In the genomic region with DNA sequence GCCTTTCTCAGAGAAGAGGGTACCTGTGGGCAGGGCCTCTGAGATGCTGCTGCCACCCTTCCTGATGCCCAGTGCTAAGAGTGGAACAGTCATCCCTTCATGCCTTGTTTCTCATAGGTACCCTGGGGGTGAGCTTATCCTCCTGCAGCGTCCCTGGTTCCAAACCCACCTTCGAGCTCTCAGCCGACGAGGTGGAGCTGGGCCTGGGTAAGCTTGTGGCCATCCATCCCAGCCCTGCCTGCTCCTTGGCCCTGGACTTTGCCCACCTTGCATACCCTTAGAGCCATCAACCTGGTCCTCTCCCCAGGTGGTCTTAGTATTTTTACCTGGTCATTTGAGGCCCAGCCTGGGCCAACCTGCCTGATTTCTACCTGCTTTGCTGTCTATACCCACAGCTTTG, we compare ENCODE assay signal across 1 cellular context.
TF ChIP-seq lines count a peak whose summit lies in the region.

No MANE protein-coding gene starts in this region.

TF ChIP-seq in K562, 482 proteins besides CTCF, POLR2A, EP300 and RAD21:
- TF ChIP-seq MTA1 (IDR thresholded peaks at IDR 0.05; ENCODE audit: borderline replicate concordance) = no peak
- TF ChIP-seq ARNT (IDR thresholded peaks at IDR 0.05) = no peak
- TF ChIP-seq, protein P1, sequence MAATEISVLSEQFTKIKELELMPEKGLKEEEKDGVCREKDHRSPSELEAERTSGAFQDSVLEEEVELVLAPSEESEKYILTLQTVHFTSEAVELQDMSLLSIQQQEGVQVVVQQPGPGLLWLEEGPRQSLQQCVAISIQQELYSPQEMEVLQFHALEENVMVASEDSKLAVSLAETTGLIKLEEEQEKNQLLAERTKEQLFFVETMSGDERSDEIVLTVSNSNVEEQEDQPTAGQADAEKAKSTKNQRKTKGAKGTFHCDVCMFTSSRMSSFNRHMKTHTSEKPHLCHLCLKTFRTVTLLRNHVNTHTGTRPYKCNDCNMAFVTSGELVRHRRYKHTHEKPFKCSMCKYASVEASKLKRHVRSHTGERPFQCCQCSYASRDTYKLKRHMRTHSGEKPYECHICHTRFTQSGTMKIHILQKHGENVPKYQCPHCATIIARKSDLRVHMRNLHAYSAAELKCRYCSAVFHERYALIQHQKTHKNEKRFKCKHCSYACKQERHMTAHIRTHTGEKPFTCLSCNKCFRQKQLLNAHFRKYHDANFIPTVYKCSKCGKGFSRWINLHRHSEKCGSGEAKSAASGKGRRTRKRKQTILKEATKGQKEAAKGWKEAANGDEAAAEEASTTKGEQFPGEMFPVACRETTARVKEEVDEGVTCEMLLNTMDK (IDR thresholded peaks at IDR 0.05; ENCODE audit: borderline replicate concordance, insufficient read depth, low read depth, low read length, poor library complexity, severe bottlenecking) = no peak
TF ChIP-seq in K562: peak in this region for 0.
